In genomic region chr21:32364387-32364786, GRCh38 we compare ENCODE assay signal across 13 cellular contexts. TPM values are rescaled to one million over a fixed set of nuclear protein-coding genes. Genes with fewer than 3 reads are reported as not detected.
DNase-seq lines count a peak whose midpoint lies in the region; ATAC-seq and TF ChIP-seq lines count a peak whose summit lies in the region.
"Had no signal": no experiment of that assay in that cellular context is flagged by ENCODE, and none has a peak within 500 bp of the region (broad histone marks: within the 10 kb centered on the region; RNA-seq: fewer than 3 reads in every experiment).

No MANE protein-coding gene starts in this region.

- no peak for TF ChIP-seq EP300 in tibial nerve (IDR thresholded peaks at IDR 0.05)

- peaks cover 13% of the 10 kb centered on the region for H3K4me1 Mint-ChIP-seq in activated CD4-positive, alpha-beta T cell treated with anti-CD3 and anti-CD28 coated beads, Interleukin-2, amount 10 ng/mL, durations not matched to agents 7 days and 5 days
- H3K4me1 Mint-ChIP-seq: activated B cell treated with CpG ODN at 0.5 μM for 24 hours, natural killer cell had no signal

- H3K4me3 Mint-ChIP-seq in activated CD4-positive, alpha-beta T cell treated with anti-CD3 and anti-CD28 coated beads, Interleukin-2, amount 10 ng/mL, durations not matched to agents 7 days and 5 days = no peak overlapping the region
- H3K4me3 Mint-ChIP-seq: activated B cell treated with CpG ODN at 0.5 μM for 24 hours, natural killer cell had no signal

- no peaks in the 10 kb centered on the region for H3K9me3 Mint-ChIP-seq in activated CD4-positive, alpha-beta T cell treated with anti-CD3 and anti-CD28 coated beads, Interleukin-2, amount 10 ng/mL, durations not matched to agents 7 days and 5 days
- H3K9me3 Mint-ChIP-seq: activated B cell treated with CpG ODN at 0.5 μM for 24 hours, natural killer cell had no signal

- peak overlapping the region; percentile 66 for H3K27ac Mint-ChIP-seq in activated CD4-positive, alpha-beta T cell treated with anti-CD3 and anti-CD28 coated beads, Interleukin-2, amount 10 ng/mL, durations not matched to agents 7 days and 5 days
- H3K27ac Mint-ChIP-seq: activated B cell treated with CpG ODN at 0.5 μM for 24 hours had no signal

- TF ChIP-seq CTCF in tibial nerve (IDR thresholded peaks at IDR 0.05) = no peak

- H3K9me3 ChIP-seq in tibial nerve = no peaks in the 10 kb centered on the region

- ATAC-seq in HG03025 (IDR thresholded peaks at IDR 0.05; ENCODE audit: low FRiP score, unreplicated experiment) (no peak), HG03442 (IDR thresholded peaks at IDR 0.05; ENCODE audit: unreplicated experiment) (no peak)
- ATAC-seq: natural killer cell had no signal

- no peak for TF ChIP-seq POLR2A in tibial nerve (IDR thresholded peaks at IDR 0.05)

- peaks cover 50% of the 10 kb centered on the region for H3K36me3 Mint-ChIP-seq in activated CD4-positive, alpha-beta T cell treated with anti-CD3 and anti-CD28 coated beads, Interleukin-2, amount 10 ng/mL, durations not matched to agents 7 days and 5 days (ENCODE audit: low read depth)

- CTCF ChIA-PET in activated CD4-positive, alpha-beta T cell treated with anti-CD3 and anti-CD28 coated beads, Interleukin-2, amount 10 ng/mL, durations not matched to agents 7 days and 5 days (lab: Charles Lee) = interaction anchor here (0.9 to 1.5 kb wide), 3 partner anchors 8 to 27 kb away, joined by 3 to 8 read pairs (median 3); no protein-coding TSS in a partner anchor

- peaks cover 0 to 33% (median 5%) of the 10 kb centered on the region in 4 donors for H3K4me1 ChIP-seq in tibial nerve

- WGBS in tibial nerve, 2 donors = 37 to 50% methylated on average over 7 of the region's 7 CpGs

- peak overlapping the region; percentile 61 for H3K27ac ChIP-seq in epithelial cell of prostate
- H3K27ac ChIP-seq in tibial nerve = peak overlapping the region in 3 of 4 donors; percentile 48 to 63 (median 56)

- peaks cover 6 to 90% (median 21%) of the 10 kb centered on the region in 3 donors for H3K36me3 ChIP-seq in tibial nerve

- POLR2A ChIA-PET in activated CD4-positive, alpha-beta T cell treated with anti-CD3 and anti-CD28 coated beads, Interleukin-2, amount 10 ng/mL, durations not matched to agents 7 days and 5 days (lab: Charles Lee) = no interaction called here

- H3K27me3 Mint-ChIP-seq in activated CD4-positive, alpha-beta T cell treated with anti-CD3 and anti-CD28 coated beads, Interleukin-2, amount 10 ng/mL, durations not matched to agents 7 days and 5 days = no peaks in the 10 kb centered on the region
- H3K27me3 Mint-ChIP-seq: activated B cell treated with CpG ODN at 0.5 μM for 24 hours had no signal

- DNase-seq in activated CD4-positive, alpha-beta T cell treated with anti-CD3 and anti-CD28 coated beads, Interleukin-2, amount 10 ng/mL, durations not matched to agents 7 days and 5 days = no peak
- no peak for DNase-seq in activated CD4-positive, alpha-beta T cell treated with anti-CD3 and anti-CD28 coated beads for 1 hour
- DNase-seq in epithelial cell of prostate (ENCODE audit: low read depth, low spot score) (no peak), medulla oblongata (ENCODE audit: extremely low spot score) (peak; percentile 60), tibial nerve (ENCODE audit: low spot score in 2 of 2) (peak; percentile 18 to 21)
- DNase-seq in activated effector memory CD4-positive, alpha-beta T cell treated with Interleukin-2 at 50 U/mL for 16 hours = no peak
- DNase-seq: 8988T, activated B cell treated with CpG ODN at 0.5 μM for 24 hours, DMS79, natural killer cell, NCI-H526 had no signal

- H3K27me3 ChIP-seq in tibial nerve = no peaks in the 10 kb centered on the region

- no peak overlapping the region for H3K4me3 ChIP-seq in tibial nerve

RNA-seq across cellular contexts. Expression of gene URB1, which starts 28.4 kb away (rescaled TPM):
- 10 to 100 TPM; 16.3 to 16.9 TPM for total RNA-seq in activated CD4-positive, alpha-beta T cell treated with anti-CD3 and anti-CD28 coated beads, Interleukin-2, amount 10 ng/mL, durations not matched to agents 7 days and 5 days
- total RNA-seq in tibial nerve = 10 to 100 TPM; 18.6 to 29.4 (median 22.2) TPM

RNA-seq across cellular contexts. Expression of gene EVA1C, which starts 48.1 kb away (rescaled TPM):
- 1 to 10 TPM; 4.8 to 5.4 TPM for total RNA-seq in activated CD4-positive, alpha-beta T cell treated with anti-CD3 and anti-CD28 coated beads, Interleukin-2, amount 10 ng/mL, durations not matched to agents 7 days and 5 days
- total RNA-seq in tibial nerve = 10 to 100 TPM; 72.6 to 85.9 (median 75.6) TPM

Comparison
In these comparisons a context has a peak if more than half of its experiments do, and no peak if none do; other contexts are left out.
1. DNase-seq: peak in medulla oblongata (single experiment) and tibial nerve (2 of 2); none in activated CD4-positive, alpha-beta T cell treated with anti-CD3 and anti-CD28 coated beads, Interleukin-2, amount 10 ng/mL, durations not matched to agents 7 days and 5 days (single experiment), activated CD4-positive, alpha-beta T cell treated with anti-CD3 and anti-CD28 coated beads for 1 hour (single experiment), epithelial cell of prostate (single experiment) and activated effector memory CD4-positive, alpha-beta T cell treated with Interleukin-2 at 50 U/mL for 16 hours (single experiment).
2. RNA of gene EVA1C, which starts 48.1 kb away (total RNA-seq): 72.6 to 85.9 TPM in tibial nerve; 4.8 to 5.4 TPM in activated CD4-positive, alpha-beta T cell treated with anti-CD3 and anti-CD28 coated beads, Interleukin-2, amount 10 ng/mL, durations not matched to agents 7 days and 5 days; every median in the first group is over 10 times any median in the second.